In the genomic region with DNA sequence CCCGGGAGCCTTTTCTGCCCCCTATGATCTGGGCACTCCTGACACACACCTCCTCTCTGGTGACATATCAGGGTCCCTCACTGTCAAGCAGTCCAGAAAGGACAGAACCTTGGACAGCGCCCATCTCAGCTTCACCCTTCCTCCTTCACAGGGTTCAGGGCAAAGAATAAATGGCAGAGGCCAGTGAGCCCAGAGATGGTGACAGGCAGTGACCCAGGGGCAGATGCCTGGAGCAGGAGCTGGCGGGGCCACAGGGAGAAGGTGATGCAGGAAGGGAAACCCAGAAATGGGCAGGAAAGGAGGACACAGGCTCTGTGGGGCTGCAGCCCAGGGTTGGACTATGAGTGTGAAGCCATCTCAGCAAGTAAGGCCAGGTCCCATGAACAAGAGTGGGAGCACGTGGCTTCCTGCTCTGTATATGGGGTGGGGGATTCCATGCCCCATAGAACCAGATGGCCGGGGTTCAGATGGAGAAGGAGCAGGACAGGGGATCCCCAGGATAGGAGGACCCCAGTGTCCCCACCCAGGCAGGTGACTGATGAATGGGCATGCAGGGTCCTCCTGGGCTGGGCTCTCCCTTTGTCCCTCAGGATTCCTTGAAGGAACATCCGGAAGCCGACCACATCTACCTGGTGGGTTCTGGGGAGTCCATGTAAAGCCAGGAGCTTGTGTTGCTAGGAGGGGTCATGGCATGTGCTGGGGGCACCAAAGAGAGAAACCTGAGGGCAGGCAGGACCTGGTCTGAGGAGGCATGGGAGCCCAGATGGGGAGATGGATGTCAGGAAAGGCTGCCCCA, we compare ENCODE assay signal across 1 cellular context.
A peak's percentile ranks its signal among the peaks of the same experiment; 100 is the strongest.
TF ChIP-seq lines count a peak whose summit lies in the region.

No MANE protein-coding gene starts in this region.

TF ChIP-seq in HCT116, 20 proteins besides CTCF, POLR2A, EP300 and RAD21:
- TF ChIP-seq, protein P1, sequence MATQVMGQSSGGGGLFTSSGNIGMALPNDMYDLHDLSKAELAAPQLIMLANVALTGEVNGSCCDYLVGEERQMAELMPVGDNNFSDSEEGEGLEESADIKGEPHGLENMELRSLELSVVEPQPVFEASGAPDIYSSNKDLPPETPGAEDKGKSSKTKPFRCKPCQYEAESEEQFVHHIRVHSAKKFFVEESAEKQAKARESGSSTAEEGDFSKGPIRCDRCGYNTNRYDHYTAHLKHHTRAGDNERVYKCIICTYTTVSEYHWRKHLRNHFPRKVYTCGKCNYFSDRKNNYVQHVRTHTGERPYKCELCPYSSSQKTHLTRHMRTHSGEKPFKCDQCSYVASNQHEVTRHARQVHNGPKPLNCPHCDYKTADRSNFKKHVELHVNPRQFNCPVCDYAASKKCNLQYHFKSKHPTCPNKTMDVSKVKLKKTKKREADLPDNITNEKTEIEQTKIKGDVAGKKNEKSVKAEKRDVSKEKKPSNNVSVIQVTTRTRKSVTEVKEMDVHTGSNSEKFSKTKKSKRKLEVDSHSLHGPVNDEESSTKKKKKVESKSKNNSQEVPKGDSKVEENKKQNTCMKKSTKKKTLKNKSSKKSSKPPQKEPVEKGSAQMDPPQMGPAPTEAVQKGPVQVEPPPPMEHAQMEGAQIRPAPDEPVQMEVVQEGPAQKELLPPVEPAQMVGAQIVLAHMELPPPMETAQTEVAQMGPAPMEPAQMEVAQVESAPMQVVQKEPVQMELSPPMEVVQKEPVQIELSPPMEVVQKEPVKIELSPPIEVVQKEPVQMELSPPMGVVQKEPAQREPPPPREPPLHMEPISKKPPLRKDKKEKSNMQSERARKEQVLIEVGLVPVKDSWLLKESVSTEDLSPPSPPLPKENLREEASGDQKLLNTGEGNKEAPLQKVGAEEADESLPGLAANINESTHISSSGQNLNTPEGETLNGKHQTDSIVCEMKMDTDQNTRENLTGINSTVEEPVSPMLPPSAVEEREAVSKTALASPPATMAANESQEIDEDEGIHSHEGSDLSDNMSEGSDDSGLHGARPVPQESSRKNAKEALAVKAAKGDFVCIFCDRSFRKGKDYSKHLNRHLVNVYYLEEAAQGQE (IDR thresholded peaks at IDR 0.05; ENCODE audit: low read depth), result peak; percentile 81
- TF ChIP-seq EZH2phosphoT487 (IDR thresholded peaks at IDR 0.05; ENCODE audit: borderline replicate concordance), result no peak
- TF ChIP-seq, protein P2, sequence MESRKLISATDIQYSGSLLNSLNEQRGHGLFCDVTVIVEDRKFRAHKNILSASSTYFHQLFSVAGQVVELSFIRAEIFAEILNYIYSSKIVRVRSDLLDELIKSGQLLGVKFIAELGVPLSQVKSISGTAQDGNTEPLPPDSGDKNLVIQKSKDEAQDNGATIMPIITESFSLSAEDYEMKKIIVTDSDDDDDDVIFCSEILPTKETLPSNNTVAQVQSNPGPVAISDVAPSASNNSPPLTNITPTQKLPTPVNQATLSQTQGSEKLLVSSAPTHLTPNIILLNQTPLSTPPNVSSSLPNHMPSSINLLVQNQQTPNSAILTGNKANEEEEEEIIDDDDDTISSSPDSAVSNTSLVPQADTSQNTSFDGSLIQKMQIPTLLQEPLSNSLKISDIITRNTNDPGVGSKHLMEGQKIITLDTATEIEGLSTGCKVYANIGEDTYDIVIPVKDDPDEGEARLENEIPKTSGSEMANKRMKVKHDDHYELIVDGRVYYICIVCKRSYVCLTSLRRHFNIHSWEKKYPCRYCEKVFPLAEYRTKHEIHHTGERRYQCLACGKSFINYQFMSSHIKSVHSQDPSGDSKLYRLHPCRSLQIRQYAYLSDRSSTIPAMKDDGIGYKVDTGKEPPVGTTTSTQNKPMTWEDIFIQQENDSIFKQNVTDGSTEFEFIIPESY (IDR thresholded peaks at IDR 0.05; ENCODE audit: extremely low read depth, insufficient replicate concordance, low read length), result no peak
- TF ChIP-seq EGR1 (IDR thresholded peaks at IDR 0.05; ENCODE audit: low read depth), result no peak
- no peak for TF ChIP-seq EZH2 (IDR thresholded peaks at IDR 0.05)
- no peak for TF ChIP-seq TCF7L2 (IDR thresholded peaks at IDR 0.05; ENCODE audit: borderline replicate concordance, extremely low read depth, insufficient read depth, insufficient read length)
- no peak for TF ChIP-seq CEBPB (IDR thresholded peaks at IDR 0.05; ENCODE audit: low read depth)
TF ChIP-seq in HCT116: peak in this region for 1.
